Comparison of ENCODE assay signal across 1 cellular context in the genomic region with DNA sequence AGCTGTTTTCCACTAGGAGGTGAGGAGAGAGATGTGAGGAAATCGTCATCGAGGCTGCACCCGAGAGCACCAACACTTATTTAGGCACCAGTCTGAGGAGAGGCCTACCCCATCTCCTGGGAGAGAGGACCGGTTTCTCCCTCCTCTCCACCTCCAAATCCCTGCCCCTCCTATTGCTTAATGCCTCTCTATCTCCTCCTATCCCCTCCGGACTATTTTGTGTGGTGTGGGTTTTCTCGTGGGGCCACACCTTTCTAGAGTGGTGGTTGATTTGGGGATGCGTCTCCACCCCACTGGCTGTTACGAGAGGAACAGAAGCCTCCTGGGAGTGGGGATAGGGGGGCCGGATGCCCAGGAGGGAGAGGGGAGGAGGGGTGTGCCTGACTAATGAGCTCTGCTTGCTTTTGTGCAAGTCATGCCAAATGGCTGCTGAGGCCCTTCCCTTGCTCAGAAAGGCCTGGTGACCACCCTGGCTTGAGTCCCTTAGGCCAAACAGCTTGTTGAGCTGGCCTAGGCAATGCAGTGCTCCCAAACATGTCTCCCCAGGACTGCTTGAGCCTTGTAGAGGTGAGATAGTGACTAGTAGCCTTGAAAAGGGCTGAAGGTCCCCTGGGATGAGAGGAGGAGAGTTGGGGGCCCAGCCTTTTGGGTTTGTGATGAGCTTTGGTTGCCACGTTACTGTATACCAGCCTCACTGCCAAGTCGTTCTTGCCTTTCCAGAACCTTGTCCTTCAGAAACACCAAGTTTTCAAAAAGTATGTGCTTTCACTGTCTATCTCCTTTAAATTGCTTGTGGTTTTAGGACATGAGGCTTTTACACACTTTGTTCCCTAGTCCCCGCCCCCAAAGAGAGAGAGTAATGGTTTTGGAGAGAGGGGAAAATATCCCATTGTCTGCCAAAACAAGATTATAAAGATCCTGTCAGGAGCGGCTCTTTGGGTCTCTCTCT.
A peak's percentile ranks its signal among the peaks of the same experiment; 100 is the strongest.
TF ChIP-seq lines count a peak whose summit lies in the region.

No MANE protein-coding gene starts in this region.

TF ChIP-seq in K562, 482 proteins besides CTCF, POLR2A, EP300 and RAD21 (continued from another document and continues in another):
- TF ChIP-seq MCM3 (IDR thresholded peaks at IDR 0.05) (no peak), SNIP1 (IDR thresholded peaks at IDR 0.05; ENCODE audit: low read depth) (no peak), MTA3 (IDR thresholded peaks at IDR 0.05; ENCODE audit: borderline replicate concordance) (0 out of 2 replicates have a peak, but pooled peaks have one; percentile 32), MYC (IDR thresholded peaks at IDR 0.05; ENCODE audit: low read depth, low read length) (peak; percentile 66), MYC (CRISPR knock-in tag; IDR thresholded peaks at IDR 0.05; ENCODE audit: borderline replicate concordance, low read depth) (0 out of 2 replicates have a peak, but pooled peaks have one; percentile 37), ZNF316 (IDR thresholded peaks at IDR 0.05) (peak; percentile 95), MAZ (CRISPR knock-in tag; conservative IDR thresholded peaks at IDR 0.05 in 1 of 2, IDR thresholded peaks at IDR 0.05 in 1 of 2) (peak; percentile 37 to 73; a peak in 3 of 4 replicates), NELFE (IDR thresholded peaks at IDR 0.05; ENCODE audit: insufficient read depth, insufficient read length) (no peak), TAF1 (IDR thresholded peaks at IDR 0.05; ENCODE audit: control insufficient read depth, extremely low read depth, insufficient read depth, low read length, severe bottlenecking) (peak; percentile 44), ZZZ3 (IDR thresholded peaks at IDR 0.05) (peak; percentile 66; the same call in 1 of the 2 replicates), JUND (IDR thresholded peaks at IDR 0.05; ENCODE audit: borderline replicate concordance, low read depth, low read length) (peak; percentile 18; the same call in 1 of the 2 replicates), JUND (tag; IDR thresholded peaks at IDR 0.05; ENCODE audit: borderline replicate concordance, low read depth, low read length) (peak; percentile 36; the same call in 1 of the 3 replicates), ZEB2 (IDR thresholded peaks at IDR 0.05) (peak; percentile 45; the same call in 1 of the 2 replicates), TAF7 (tag; IDR thresholded peaks at IDR 0.05) (no peak), TBP (optimal IDR thresholded peaks at IDR 0.05; ENCODE audit: low read depth, low read length) (peak; percentile 50), PTRF (tag; IDR thresholded peaks at IDR 0.05) (no peak), ZNF655 (CRISPR knock-in tag; IDR thresholded peaks at IDR 0.05) (no peak), CREB1 (IDR thresholded peaks at IDR 0.05) (no peak), CREB1 (CRISPR knock-in tag; IDR thresholded peaks at IDR 0.05) (no peak), CTBP1 (IDR thresholded peaks at IDR 0.05; ENCODE audit: borderline replicate concordance) (peak; percentile 46; the same call in 1 of the 2 replicates), PHF8 (IDR thresholded peaks at IDR 0.05; ENCODE audit: borderline replicate concordance, low read length) (peak; percentile 40; the same call in 1 of the 2 replicates), BACH1 (tag; IDR thresholded peaks at IDR 0.05) (0 out of 2 replicates have a peak, but pooled peaks have one; percentile 48), HDAC2 (IDR thresholded peaks at IDR 0.05) (peak; percentile 37; the same call in 1 of the 2 replicates), POLR2B (IDR thresholded peaks at IDR 0.05; ENCODE audit: low read depth, partially characterized antibody) (peak; percentile 15), LEF1 (IDR thresholded peaks at IDR 0.05) (0 out of 2 replicates have a peak, but pooled peaks have one; percentile 50), ZNF217 (CRISPR knock-in tag; IDR thresholded peaks at IDR 0.05) (no peak), ZNF507 (tag; conservative IDR thresholded peaks at IDR 0.05) (no peak), SOX6 (IDR thresholded peaks at IDR 0.05) (peak; percentile 52; the same call in 1 of the 2 replicates), HDAC1 (IDR thresholded peaks at IDR 0.05) (peak in 1 of 2 experiments; percentile 14; a peak in 2 of 4 replicates), SUPT5H (IDR thresholded peaks at IDR 0.05) (peak; percentile 49), POLR2H (tag; IDR thresholded peaks at IDR 0.05; ENCODE audit: low read depth) (peak; percentile 28; the same call in 1 of the 2 replicates), MLLT1 (IDR thresholded peaks at IDR 0.05) (0 out of 4 replicates have a peak, but pooled peaks of 1 of the 2 experiments have one; percentile 18), ZNF584 (CRISPR knock-in tag; IDR thresholded peaks at IDR 0.05; ENCODE audit: low read depth) (no peak), ADNP (tag; IDR thresholded peaks at IDR 0.05) (no peak), HDGF (IDR thresholded peaks at IDR 0.05) (no peak), HMBOX1 (IDR thresholded peaks at IDR 0.05) (peak; percentile 38; the same call in 1 of the 2 replicates), DMBX1 (CRISPR knock-in tag; IDR thresholded peaks at IDR 0.05; ENCODE audit: borderline replicate concordance) (no peak), CEBPG (CRISPR knock-in tag; IDR thresholded peaks at IDR 0.05) (peak; percentile 62), CEBPG (tag; conservative IDR thresholded peaks at IDR 0.05 in 1 of 2, IDR thresholded peaks at IDR 0.05 in 1 of 2) (peak in 1 of 2 experiments; percentile 77; a peak in 3 of 4 replicates), ZNF444 (CRISPR knock-in tag; IDR thresholded peaks at IDR 0.05) (no peak), ZNF785 (CRISPR knock-in tag; IDR thresholded peaks at IDR 0.05) (no peak), NCOR1 (IDR thresholded peaks at IDR 0.05) (peak; percentile 46; the same call in 1 of the 2 replicates), HDAC8 (tag; IDR thresholded peaks at IDR 0.05) (no peak), NR2C2 (CRISPR knock-in tag; IDR thresholded peaks at IDR 0.05) (no peak), NR2C2 (tag; IDR thresholded peaks at IDR 0.05) (no peak), MAFF (IDR thresholded peaks at IDR 0.05; ENCODE audit: low read length) (peak; percentile 78), ZNF133 (CRISPR knock-in tag; IDR thresholded peaks at IDR 0.05) (no peak), KDM5B (IDR thresholded peaks at IDR 0.05; ENCODE audit: insufficient replicate concordance, low read depth, low read length) (peak; percentile 53), LARP7 (IDR thresholded peaks at IDR 0.05) (no peak), MAFG (tag; conservative IDR thresholded peaks at IDR 0.05) (peak; percentile 93), ZNF253 (CRISPR knock-in tag; conservative IDR thresholded peaks at IDR 0.05) (no peak), CHD4 (IDR thresholded peaks at IDR 0.05; ENCODE audit: insufficient read depth, insufficient replicate concordance, low read depth, low read length, poor library complexity, severe bottlenecking) (no peak), SMARCE1 (IDR thresholded peaks at IDR 0.05) (peak; percentile 38; the same call in 1 of the 2 replicates), E2F3 (CRISPR knock-in tag; IDR thresholded peaks at IDR 0.05) (no peak), ZNF239 (CRISPR knock-in tag; IDR thresholded peaks at IDR 0.05) (no peak), ZBTB7A (IDR thresholded peaks at IDR 0.05; ENCODE audit: borderline replicate concordance, control insufficient read depth, low read depth, low read length) (peak; percentile 28; the same call in 1 of the 2 replicates), YY1 (IDR thresholded peaks at IDR 0.05; ENCODE audit: borderline replicate concordance in 1 of 3, control insufficient read depth in 1 of 3, extremely low read depth in 1 of 3, insufficient read depth in 3 of 3, insufficient read length in 1 of 3, insufficient replicate concordance in 2 of 3, low read depth in 1 of 3, low read length in 2 of 3) (peak in 2 of 3 experiments; percentile 67 to 87), ZNF124 (CRISPR knock-in tag; IDR thresholded peaks at IDR 0.05) (no peak), CREM (IDR thresholded peaks at IDR 0.05; ENCODE audit: low read depth) (no peak), ZNF717 (CRISPR knock-in tag; IDR thresholded peaks at IDR 0.05) (no peak)
- TF ChIP-seq, protein P1, sequence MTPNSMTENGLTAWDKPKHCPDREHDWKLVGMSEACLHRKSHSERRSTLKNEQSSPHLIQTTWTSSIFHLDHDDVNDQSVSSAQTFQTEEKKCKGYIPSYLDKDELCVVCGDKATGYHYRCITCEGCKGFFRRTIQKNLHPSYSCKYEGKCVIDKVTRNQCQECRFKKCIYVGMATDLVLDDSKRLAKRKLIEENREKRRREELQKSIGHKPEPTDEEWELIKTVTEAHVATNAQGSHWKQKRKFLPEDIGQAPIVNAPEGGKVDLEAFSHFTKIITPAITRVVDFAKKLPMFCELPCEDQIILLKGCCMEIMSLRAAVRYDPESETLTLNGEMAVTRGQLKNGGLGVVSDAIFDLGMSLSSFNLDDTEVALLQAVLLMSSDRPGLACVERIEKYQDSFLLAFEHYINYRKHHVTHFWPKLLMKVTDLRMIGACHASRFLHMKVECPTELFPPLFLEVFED (CRISPR knock-in tag; conservative IDR thresholded peaks at IDR 0.05): no peak
- TF ChIP-seq, protein P2, sequence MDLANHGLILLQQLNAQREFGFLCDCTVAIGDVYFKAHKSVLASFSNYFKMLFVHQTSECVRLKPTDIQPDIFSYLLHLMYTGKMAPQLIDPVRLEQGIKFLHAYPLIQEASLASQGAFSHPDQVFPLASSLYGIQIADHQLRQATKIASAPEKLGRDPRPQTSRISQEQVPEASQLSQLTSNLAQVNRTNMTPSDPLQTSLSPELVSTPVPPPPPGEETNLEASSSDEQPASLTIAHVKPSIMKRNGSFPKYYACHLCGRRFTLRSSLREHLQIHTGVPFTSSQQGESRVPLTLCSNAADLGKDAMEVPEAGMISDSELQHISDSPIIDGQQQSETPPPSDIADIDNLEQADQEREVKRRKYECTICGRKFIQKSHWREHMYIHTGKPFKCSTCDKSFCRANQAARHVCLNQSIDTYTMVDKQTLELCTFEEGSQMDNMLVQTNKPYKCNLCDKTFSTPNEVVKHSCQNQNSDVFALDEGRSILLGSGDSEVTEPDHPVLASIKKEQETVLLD (IDR thresholded peaks at IDR 0.05): 0 out of 2 replicates have a peak, but pooled peaks have one; percentile 46
- TF ChIP-seq, protein P3, sequence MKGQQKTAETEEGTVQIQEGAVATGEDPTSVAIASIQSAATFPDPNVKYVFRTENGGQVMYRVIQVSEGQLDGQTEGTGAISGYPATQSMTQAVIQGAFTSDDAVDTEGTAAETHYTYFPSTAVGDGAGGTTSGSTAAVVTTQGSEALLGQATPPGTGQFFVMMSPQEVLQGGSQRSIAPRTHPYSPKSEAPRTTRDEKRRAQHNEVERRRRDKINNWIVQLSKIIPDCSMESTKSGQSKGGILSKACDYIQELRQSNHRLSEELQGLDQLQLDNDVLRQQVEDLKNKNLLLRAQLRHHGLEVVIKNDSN (CRISPR knock-in tag; IDR thresholded peaks at IDR 0.05): no peak
- TF ChIP-seq, protein P4, sequence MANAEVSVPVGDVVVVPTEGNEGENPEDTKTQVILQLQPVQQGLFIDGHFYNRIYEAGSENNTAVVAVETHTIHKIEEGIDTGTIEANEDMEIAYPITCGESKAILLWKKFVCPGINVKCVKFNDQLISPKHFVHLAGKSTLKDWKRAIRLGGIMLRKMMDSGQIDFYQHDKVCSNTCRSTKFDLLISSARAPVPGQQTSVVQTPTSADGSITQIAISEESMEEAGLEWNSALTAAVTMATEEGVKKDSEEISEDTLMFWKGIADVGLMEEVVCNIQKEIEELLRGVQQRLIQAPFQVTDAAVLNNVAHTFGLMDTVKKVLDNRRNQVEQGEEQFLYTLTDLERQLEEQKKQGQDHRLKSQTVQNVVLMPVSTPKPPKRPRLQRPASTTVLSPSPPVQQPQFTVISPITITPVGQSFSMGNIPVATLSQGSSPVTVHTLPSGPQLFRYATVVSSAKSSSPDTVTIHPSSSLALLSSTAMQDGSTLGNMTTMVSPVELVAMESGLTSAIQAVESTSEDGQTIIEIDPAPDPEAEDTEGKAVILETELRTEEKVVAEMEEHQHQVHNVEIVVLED (CRISPR knock-in tag; IDR thresholded peaks at IDR 0.05): no peak
- TF ChIP-seq, protein P5, sequence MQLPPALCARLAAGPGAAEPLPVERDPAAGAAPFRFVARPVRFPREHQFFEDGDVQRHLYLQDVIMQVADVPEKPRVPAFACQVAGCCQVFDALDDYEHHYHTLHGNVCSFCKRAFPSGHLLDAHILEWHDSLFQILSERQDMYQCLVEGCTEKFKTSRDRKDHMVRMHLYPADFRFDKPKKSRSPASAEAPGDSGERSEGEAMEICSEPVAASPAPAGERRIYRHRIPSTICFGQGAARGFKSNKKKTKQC (CRISPR knock-in tag; IDR thresholded peaks at IDR 0.05): no peak
- TF ChIP-seq, protein P6, sequence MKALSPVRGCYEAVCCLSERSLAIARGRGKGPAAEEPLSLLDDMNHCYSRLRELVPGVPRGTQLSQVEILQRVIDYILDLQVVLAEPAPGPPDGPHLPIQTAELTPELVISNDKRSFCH (CRISPR knock-in tag; IDR thresholded peaks at IDR 0.05): no peak
- TF ChIP-seq, protein P6 (tag; IDR thresholded peaks at IDR 0.05): 0 out of 2 replicates have a peak, but pooled peaks have one; percentile 35
